ENCODE assay signal across 1 cellular context in genomic region chr2:169716938-169717690, GRCh38.
A peak's percentile ranks its signal among the peaks of the same experiment; 100 is the strongest.
TF ChIP-seq lines count a peak whose summit lies in the region.

No MANE protein-coding gene starts in this region.

TF ChIP-seq in HepG2, 621 proteins besides CTCF, POLR2A, EP300 and RAD21 (continued from another document and continues in another):
- TF ChIP-seq KAT7 (CRISPR knock-in tag; IDR thresholded peaks at IDR 0.05; ENCODE audit: borderline replicate concordance) (no peak), PRDM10 (CRISPR knock-in tag; IDR thresholded peaks at IDR 0.05; ENCODE audit: low read depth) (peak; percentile 61; the same call in 1 of the 2 replicates), ZNF713 (CRISPR knock-in tag; IDR thresholded peaks at IDR 0.05) (no peak), ZNF557 (CRISPR knock-in tag; IDR thresholded peaks at IDR 0.05) (no peak), RCOR2 (CRISPR knock-in tag; IDR thresholded peaks at IDR 0.05) (peak; percentile 80; the same call in 1 of the 2 replicates), MAFG (CRISPR knock-in tag; IDR thresholded peaks at IDR 0.05) (no peak), CBX2 (IDR thresholded peaks at IDR 0.05; ENCODE audit: low read depth, low read length) (no peak), CBX2 (CRISPR knock-in tag; IDR thresholded peaks at IDR 0.05; ENCODE audit: low read depth) (no peak), ZNF552 (CRISPR knock-in tag; IDR thresholded peaks at IDR 0.05; ENCODE audit: borderline replicate concordance) (no peak), SRF (IDR thresholded peaks at IDR 0.05; ENCODE audit: low read depth, low read length) (no peak), ZGPAT (CRISPR knock-in tag; IDR thresholded peaks at IDR 0.05) (peak; percentile 82), ZNF414 (CRISPR knock-in tag; IDR thresholded peaks at IDR 0.05) (no peak), AFF4 (CRISPR knock-in tag; IDR thresholded peaks at IDR 0.05) (no peak), ZNF24 (IDR thresholded peaks at IDR 0.05) (no peak), CEBPG (CRISPR knock-in tag; IDR thresholded peaks at IDR 0.05) (peak; percentile 45; the same call in 1 of the 2 replicates), POGK (CRISPR knock-in tag; conservative IDR thresholded peaks at IDR 0.05) (no peak), IRF2 (CRISPR knock-in tag; IDR thresholded peaks at IDR 0.05) (no peak), RNF2 (conservative IDR thresholded peaks at IDR 0.05; ENCODE audit: low read depth) (no peak), ELF4 (CRISPR knock-in tag; IDR thresholded peaks at IDR 0.05; ENCODE audit: borderline replicate concordance) (no peak), NR2F6 (IDR thresholded peaks at IDR 0.05) (peak; percentile 25; the same call in 1 of the 2 replicates), NR2F6 (CRISPR knock-in tag; IDR thresholded peaks at IDR 0.05) (peak; percentile 64), DNMT3B (CRISPR knock-in tag; conservative IDR thresholded peaks at IDR 0.05) (no peak), ZNF121 (CRISPR knock-in tag; IDR thresholded peaks at IDR 0.05) (no peak), ZNF333 (CRISPR knock-in tag; IDR thresholded peaks at IDR 0.05; ENCODE audit: borderline replicate concordance) (no peak), EEA1 (CRISPR knock-in tag; IDR thresholded peaks at IDR 0.05; ENCODE audit: borderline replicate concordance) (0 out of 2 replicates have a peak, but pooled peaks have one; percentile 58), CSRNP2 (CRISPR knock-in tag; conservative IDR thresholded peaks at IDR 0.05; ENCODE audit: low read depth) (no peak), ZNF780A (CRISPR knock-in tag; IDR thresholded peaks at IDR 0.05) (no peak), TFAP4 (IDR thresholded peaks at IDR 0.05; ENCODE audit: borderline replicate concordance, low read depth) (peak; percentile 33; the same call in 1 of the 2 replicates), ZFP1 (CRISPR knock-in tag; IDR thresholded peaks at IDR 0.05) (no peak), UBTF (CRISPR knock-in tag; IDR thresholded peaks at IDR 0.05) (peak; percentile 15; the same call in 1 of the 2 replicates), SMC3 (IDR thresholded peaks at IDR 0.05; ENCODE audit: low read length) (no peak), SETDB1 (CRISPR knock-in tag; IDR thresholded peaks at IDR 0.05; ENCODE audit: borderline replicate concordance) (no peak), DMAP1 (CRISPR knock-in tag; IDR thresholded peaks at IDR 0.05) (peak; percentile 30; the same call in 1 of the 2 replicates), DR1 (CRISPR knock-in tag; IDR thresholded peaks at IDR 0.05) (no peak), HOXA9 (CRISPR knock-in tag; IDR thresholded peaks at IDR 0.05; ENCODE audit: borderline replicate concordance) (no peak), DPF2 (CRISPR knock-in tag; IDR thresholded peaks at IDR 0.05; ENCODE audit: borderline replicate concordance, low read depth) (peak; percentile 58; the same call in 1 of the 2 replicates), RARG (CRISPR knock-in tag; IDR thresholded peaks at IDR 0.05; ENCODE audit: low read depth) (no peak)
